ENCODE assay signal across 8 cellular contexts in genomic region chr6:56843476-56844349, GRCh38.
DNase-seq lines count a peak whose midpoint lies in the region; TF ChIP-seq lines count a peak whose summit lies in the region.

No MANE protein-coding gene starts in this region.

- DNase-seq in GM10266 (ENCODE audit: extremely low spot score) (peak; percentile 87), H7 (peak; percentile 92), SK-N-DZ (ENCODE audit: low spot score) (peak; percentile 93), amygdala (lab: John Stamatoyannopoulos, UW) (peak in 55 of 56 donors; percentile 26 to 91 (median 75)), right atrium auricular region (ENCODE audit: low spot score) (peak; percentile 73), putamen (ENCODE audit: low spot score) (peak; percentile 89), UCSD-AML1 (lab: John Stamatoyannopoulos, UW; ENCODE audit: unreplicated experiment) (no peak)

- peak overlapping the region; percentile 79 for H3K4me3 ChIP-seq in H7 (ENCODE audit: insufficient read depth, low read depth, low read length)
- H3K4me3 ChIP-seq in Loucy (ENCODE audit: low read length, poor library complexity, severe bottlenecking): peak overlapping the region; percentile 73
- peak overlapping the region; percentile 82 to 90 for H3K4me3 ChIP-seq in right atrium auricular region

- H3K4me1 ChIP-seq in Loucy (ENCODE audit: insufficient read depth, low read length, poor library complexity, severe bottlenecking) (peaks cover 11% of the 10 kb centered on the region), right atrium auricular region (peaks cover 0 to 24% of the 10 kb centered on the region in 2 donors)

- H3K9me3 ChIP-seq in Loucy (ENCODE audit: insufficient read depth, low read depth, low read length) (no peaks in the 10 kb centered on the region), right atrium auricular region (no peaks in the 10 kb centered on the region)

- peak overlapping the region; percentile 74 for H3K4me2 ChIP-seq in Loucy (ENCODE audit: low read depth, low read length, poor library complexity, severe bottlenecking)

- H3K27ac ChIP-seq in right atrium auricular region: peak overlapping the region; percentile 97 to 99

- H3K36me3 ChIP-seq in H7 (replicated peaks; ENCODE audit: control insufficient read depth, insufficient read depth, low read length) (no peaks in the 10 kb centered on the region), Loucy (ENCODE audit: insufficient read depth, low read length) (no peaks in the 10 kb centered on the region), right atrium auricular region (no peaks in the 10 kb centered on the region)

- H2AFZ ChIP-seq in Loucy (ENCODE audit: low read length): peak overlapping the region; percentile 67; the same call in 1 of the 2 replicates

- H3F3A ChIP-seq in Loucy (ENCODE audit: low read depth): no peaks in the 10 kb centered on the region

- no peaks in the 10 kb centered on the region for H3K27me3 ChIP-seq in H7 (ENCODE audit: control insufficient read depth, insufficient read depth, low read length)
- no peaks in the 10 kb centered on the region for H3K27me3 ChIP-seq in Loucy (ENCODE audit: insufficient read depth, low read length, poor library complexity, severe bottlenecking)
- H3K27me3 ChIP-seq in right atrium auricular region: no peaks in the 10 kb centered on the region

- TF ChIP-seq CTCF in GM10266 (IDR thresholded peaks at IDR 0.05; ENCODE audit: control insufficient read depth, insufficient read depth, low read depth, missing control alignments) (peak; percentile 64), Loucy (conservative IDR thresholded peaks at IDR 0.05; ENCODE audit: low read length) (peak; percentile 55), right atrium auricular region (IDR thresholded peaks at IDR 0.05) (peak; percentile 68 to 81)

- peak overlapping the region; percentile 41 for H3K9ac ChIP-seq in Loucy (ENCODE audit: low read depth, low read length, poor library complexity, severe bottlenecking)

- H3K79me2 ChIP-seq in Loucy (ENCODE audit: insufficient read depth, low read length): peaks cover 26% of the 10 kb centered on the region

- no peaks in the 10 kb centered on the region for H4K20me1 ChIP-seq in Loucy (ENCODE audit: insufficient read depth, low read length, poor library complexity, severe bottlenecking)

- no peaks in the 10 kb centered on the region for H3K9me2 ChIP-seq in Loucy (replicated peaks; ENCODE audit: low read depth, low read length)
